ENCODE assay signal across 26 cellular contexts in the genomic region with DNA sequence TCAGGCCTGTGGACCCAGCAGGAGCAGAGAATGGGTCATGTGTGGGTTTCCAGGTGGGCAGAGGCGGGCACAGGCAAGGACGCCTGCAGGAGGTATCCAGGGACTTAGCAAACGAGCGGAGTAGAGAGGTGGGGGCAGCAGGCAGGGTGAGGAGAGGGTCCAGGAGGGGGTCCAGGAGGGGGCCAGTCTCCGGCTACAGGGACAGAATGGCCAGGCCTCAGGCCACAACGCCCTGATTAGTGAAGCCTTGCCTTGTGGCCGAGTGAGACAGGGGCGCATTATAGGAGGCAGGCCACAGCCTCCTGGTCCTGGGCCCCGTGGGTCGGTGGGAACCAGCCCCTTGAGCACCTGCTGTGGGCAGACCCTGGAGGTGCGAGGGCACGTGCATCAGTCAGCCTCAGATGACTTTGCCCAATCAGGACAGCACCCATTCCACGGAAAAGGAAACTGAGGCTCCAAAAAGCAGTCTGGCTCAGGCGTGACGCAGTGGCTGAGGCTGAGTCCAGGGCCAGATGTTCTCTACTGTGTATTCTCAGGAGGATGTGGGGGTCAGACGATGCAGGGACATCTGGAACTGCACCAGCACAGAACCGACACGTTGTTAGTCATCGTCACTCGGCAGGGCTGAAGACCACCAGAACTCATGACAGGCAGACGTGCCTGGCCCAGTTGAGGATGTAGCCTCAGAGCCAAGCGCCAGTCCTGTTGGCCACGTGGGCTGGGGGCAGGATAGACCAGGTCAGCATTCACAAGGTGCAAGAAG.
"Had no signal": no experiment of that assay in that cellular context is flagged by ENCODE, and none has a peak within 500 bp of the region (broad histone marks: within the 10 kb centered on the region; RNA-seq: fewer than 3 reads in every experiment).

No MANE protein-coding gene starts in this region.

- H3K9me3 Mint-ChIP-seq: activated T-cell treated with anti-CD3 and anti-CD28 coated beads, Interleukin-2, amount 50 U/mL, for 24 hours; activated T-helper 2 cell treated with anti-CD3 and anti-CD28 coated beads, Interferon-gamma antibody, Interleukin-2, Interleukin-4, amounts not matched to agents 10 μg/mL and 5 μg/mL and 100 μg/mL, durations not matched to agents 14 hours and 24 hours and 36 hours; nephron; T-cell; T-helper 2 cell treated with Interferon-gamma antibody and Interleukin-4, amounts not matched to agents 5 μg/mL and 100 μg/mL, for 36 hours had no signal

- H3K9me3 ChIP-seq: adrenal gland, ascending aorta, esophagus squamous epithelium, gastrocnemius medialis, upper lobe of left lung had no signal

- ATAC-seq: SK-N-SH treated with all-trans-retinoic acid at 6 μM for 48 hours, T-cell had no signal

- H3K4me1 ChIP-seq: adrenal gland, ascending aorta, gastrocnemius medialis had no signal

- H3K4me3 Mint-ChIP-seq: activated naive CD8-positive, alpha-beta T cell; activated T-cell treated with anti-CD3 and anti-CD28 coated beads, Interleukin-2, amount 50 U/mL, for 24 hours; nephron; T-cell; T-helper 2 cell treated with Interferon-gamma antibody and Interleukin-4, amounts not matched to agents 5 μg/mL and 100 μg/mL, for 36 hours had no signal

- H3K4me3 ChIP-seq: adrenal gland, ascending aorta, dorsolateral prefrontal cortex, esophagus squamous epithelium, gastrocnemius medialis, upper lobe of left lung had no signal

- H3K27me3 ChIP-seq: adrenal gland, ascending aorta, brain microvascular endothelial cell, dorsolateral prefrontal cortex, upper lobe of left lung had no signal

- DNase-seq: activated CD4-positive, alpha-beta T cell treated with anti-CD3 and anti-CD28 coated beads for 1 hour; activated naive CD4-positive, alpha-beta T cell; activated T-cell treated with anti-CD3 and anti-CD28 coated beads, Interleukin-2, amount 50 U/mL, for 24 hours; adrenal gland; brain microvascular endothelial cell; central memory CD4-positive, alpha-beta T cell; esophagus squamous epithelium; gastrocnemius medialis; head of caudate nucleus; islet precursor cell; mammary epithelial cell; midbrain; stimulated activated CD4-positive, alpha-beta T cell treated with anti-CD3 and anti-CD28 coated beads, Interleukin-4, amount 100 ng/mL, for 24 hours; stimulated activated naive CD4-positive, alpha-beta T cell treated with Interleukin-2 at 50 U/mL for 16 hours; T-cell had no signal

- H3K9ac ChIP-seq: parathyroid adenoma had no signal

- H3K36me3 Mint-ChIP-seq: activated naive CD8-positive, alpha-beta T cell; T-cell had no signal

- H3K36me3 ChIP-seq: adrenal gland, ascending aorta, brain microvascular endothelial cell, esophagus squamous epithelium, gastrocnemius medialis, upper lobe of left lung had no signal

- H3K27ac Mint-ChIP-seq: activated naive CD8-positive, alpha-beta T cell; activated T-cell treated with anti-CD3 and anti-CD28 coated beads, Interleukin-2, amount 50 U/mL, for 24 hours; activated T-helper 2 cell treated with anti-CD3 and anti-CD28 coated beads, Interferon-gamma antibody, Interleukin-2, Interleukin-4, amounts not matched to agents 10 μg/mL and 5 μg/mL and 100 μg/mL, durations not matched to agents 14 hours and 24 hours and 36 hours; nephron; T-cell; T-helper 2 cell treated with Interferon-gamma antibody and Interleukin-4, amounts not matched to agents 5 μg/mL and 100 μg/mL, for 36 hours had no signal

- FAIRE-seq: colon, TTC549 had no signal

- H3K27ac ChIP-seq: adrenal gland, ascending aorta, brain microvascular endothelial cell, dorsolateral prefrontal cortex, esophagus squamous epithelium, gastrocnemius medialis, parathyroid adenoma, upper lobe of left lung had no signal
